5 cellular contexts compared by ENCODE assay signal in genomic region chr4:21645776-21646175, GRCh38.
"Had no signal": no experiment of that assay in that cellular context is flagged by ENCODE, and none has a peak within 500 bp of the region (broad histone marks: within the 10 kb centered on the region; RNA-seq: fewer than 3 reads in every experiment).

No MANE protein-coding gene starts in this region.

- H3K27ac ChIP-seq: HL-60 had no signal

- H3K4me3 ChIP-seq: K562 had no signal

- ATAC-seq: HepG2, K562 had no signal

- DNase-seq: IMR-90, KBM-7 had no signal
